ENCODE assay signal across 24 cellular contexts in genomic region chr9:69136781-69137180, GRCh38. TPM values are rescaled to one million over a fixed set of nuclear protein-coding genes. Genes with fewer than 3 reads are reported as not detected.
DNase-seq lines count a peak whose midpoint lies in the region; ATAC-seq and TF ChIP-seq lines count a peak whose summit lies in the region.
"Had no signal": no experiment of that assay in that cellular context is flagged by ENCODE, and none has a peak within 500 bp of the region (broad histone marks: within the 10 kb centered on the region; RNA-seq: fewer than 3 reads in every experiment).

No MANE protein-coding gene starts in this region.

- no TSS peak for BruUV-seq in IMR-90 (replicated peaks; lab: Mats Ljungman, UMichigan)
- BruUV-seq in PC-3 (replicated peaks; lab: Mats Ljungman, UMichigan): no TSS peak

- intact Hi-C loops in IMR-90 (cut with micrococcal nuclease) (no loop called here), lower lobe of right lung (cut with DNase I) (no loop called here), psoas muscle (cut with DNase I) (loop anchor here in 1 of 2 donors (5.0 kb wide), 1 partner anchor 41 kb away; no protein-coding TSS in a partner anchor), PC-3 (cut with micrococcal nuclease) (no loop called here)

- no peaks in the 10 kb centered on the region for H3K36me3 ChIP-seq in IMR-90 (ENCODE audit: control insufficient read depth, insufficient read depth, low read length)
- peaks cover 4% of the 10 kb centered on the region for H3K36me3 ChIP-seq in lower lobe of right lung
- H3K36me3 ChIP-seq in psoas muscle (ENCODE audit: insufficient read depth in 1 of 2, low read depth in 1 of 2): no peaks in the 10 kb centered on the region
- peaks cover 6% of the 10 kb centered on the region; the same call in 1 of the 2 replicates for H3K36me3 ChIP-seq in PC-3 (ENCODE audit: low read depth, low read length)
- H3K36me3 ChIP-seq: MG63, thyroid gland had no signal

- H3F3A ChIP-seq in PC-3 (ENCODE audit: low read length, unreplicated experiment): no peaks in the 10 kb centered on the region

- no peak overlapping the region for H2BK15ac ChIP-seq in IMR-90 (ENCODE audit: low read depth, low read length)

- dilution Hi-C loops in IMR-90 (cut with HindIII; ENCODE audit: low sequenced_read_pairs, unreplicated experiment): no loop called here

- peaks cover 9% of the 10 kb centered on the region for H4K20me1 ChIP-seq in IMR-90 (ENCODE audit: insufficient read depth, low read length)
- no peaks in the 10 kb centered on the region; the same call in 1 of the 2 replicates for H4K20me1 ChIP-seq in PC-3 (ENCODE audit: low read length)

- no peak overlapping the region for H3K18ac ChIP-seq in IMR-90 (ENCODE audit: low read depth, low read length)

- H3K23ac ChIP-seq in IMR-90 (ENCODE audit: low read depth, low read length): no peak overlapping the region; the same call in 1 of the 2 replicates

- H3K56ac ChIP-seq in IMR-90 (ENCODE audit: extremely low read depth, insufficient read depth, low read length): no peak overlapping the region

- no peak overlapping the region for H3K9ac ChIP-seq in IMR-90 (ENCODE audit: low read depth, low read length)
- no peak overlapping the region for H3K9ac ChIP-seq in PC-3 (ENCODE audit: low read length)

- TF ChIP-seq CTCF in IMR-90 (conservative IDR thresholded peaks at IDR 0.05; ENCODE audit: low read depth, low read length) (no peak), lower lobe of right lung (IDR thresholded peaks at IDR 0.05) (no peak), psoas muscle (IDR thresholded peaks at IDR 0.05) (no peak), PC-3 (conservative IDR thresholded peaks at IDR 0.05; ENCODE audit: low read depth, low read length) (no peak)

- H3K9me3 ChIP-seq in IMR-90 (ENCODE audit: control insufficient read depth, insufficient read depth, low read length) (no peaks in the 10 kb centered on the region), lower lobe of right lung (no peaks in the 10 kb centered on the region), psoas muscle (no peaks in the 10 kb centered on the region), PC-3 (ENCODE audit: low read length) (no peaks in the 10 kb centered on the region)
- H3K9me3 ChIP-seq: MG63, thyroid gland had no signal

- H3K4me1 ChIP-seq in IMR-90 (ENCODE audit: control insufficient read depth, insufficient read depth, low read length) (peaks cover 8% of the 10 kb centered on the region), lower lobe of right lung (peaks cover 24% of the 10 kb centered on the region), psoas muscle (no peaks in the 10 kb centered on the region), PC-3 (ENCODE audit: insufficient read depth, low read length) (peaks cover 3% of the 10 kb centered on the region; the same call in 1 of the 2 replicates)

- H4K8ac ChIP-seq in IMR-90 (ENCODE audit: low read depth in 2 of 2, low read length in 2 of 2): no peak overlapping the region

- no peak overlapping the region for H4K5ac ChIP-seq in IMR-90 (ENCODE audit: low read depth, low read length)

- H2BK20ac ChIP-seq in IMR-90 (ENCODE audit: low read depth, low read length): no peak overlapping the region

- peaks cover 15% of the 10 kb centered on the region for H3K9me1 ChIP-seq in IMR-90 (ENCODE audit: insufficient read depth, low read length)

- H3K9me2 ChIP-seq in PC-3 (replicated peaks; ENCODE audit: low read length): no peaks in the 10 kb centered on the region

- CTCF ChIA-PET in IMR-90 (lab: Yijun Ruan, JAX): interaction anchor here (1.0 kb wide), 1 partner anchor 23 kb away, joined by 3 read pairs; no protein-coding TSS in a partner anchor
- CTCF ChIA-PET in PC-3 (lab: Charles Lee): no interaction called here

- ATAC-seq in IMR-90 (ENCODE audit: low read depth) (no peak), lower lobe of right lung (no peak), psoas muscle (peak; percentile 21 to 62 (median 54)), PC-3 (no peak)
- ATAC-seq: stimulated activated naive CD8-positive, alpha-beta T cell treated with anti-CD3 and anti-CD28 coated beads, Interleukin-15, amount 100 ng/mL, for 72 hours had no signal

- H3K27me3 ChIP-seq in IMR-90 (ENCODE audit: control insufficient read depth, insufficient read depth, low read length) (no peaks in the 10 kb centered on the region), lower lobe of right lung (ENCODE audit: low read depth) (no peaks in the 10 kb centered on the region), psoas muscle (ENCODE audit: insufficient read depth in 3 of 3, low read length in 2 of 3) (no peaks in the 10 kb centered on the region), PC-3 (ENCODE audit: low read length) (no peaks in the 10 kb centered on the region)
- H3K27me3 ChIP-seq: MG63, thyroid gland had no signal

- no peak for TF ChIP-seq POLR2A in IMR-90 (IDR thresholded peaks at IDR 0.05; ENCODE audit: low read depth, low read length)

- H2BK5ac ChIP-seq in IMR-90 (ENCODE audit: low read depth, low read length, poor library complexity, severe bottlenecking): no peak overlapping the region

- in situ Hi-C loops in IMR-90 (cut with MboI; ENCODE audit: low sequenced_read_pairs): no loop called here

- peak overlapping the region; percentile 8 for H2AFZ ChIP-seq in IMR-90 (replicated peaks; ENCODE audit: low read length, poor library complexity)
- no peak overlapping the region for H2AFZ ChIP-seq in PC-3 (ENCODE audit: low read length)

- TF ChIP-seq RAD21 in IMR-90 (IDR thresholded peaks at IDR 0.05; ENCODE audit: low read length): no peak

- H3K14ac ChIP-seq in IMR-90 (replicated peaks; ENCODE audit: low read depth, low read length): 0 out of 2 replicates have a peak overlapping the region, but pooled peaks have one; percentile 4

- no peak overlapping the region for H2AK9ac ChIP-seq in IMR-90 (replicated peaks; ENCODE audit: low read depth, low read length, poor library complexity)

- peaks cover 80% of the 10 kb centered on the region for H3K79me2 ChIP-seq in PC-3 (ENCODE audit: low read length)

- H2BK120ac ChIP-seq in IMR-90 (ENCODE audit: low read depth, low read length): no peak overlapping the region

- peak overlapping the region; percentile 55; the same call in 1 of the 2 replicates for H3K4ac ChIP-seq in IMR-90 (ENCODE audit: low read depth, low read length)

- H3K27ac ChIP-seq in IMR-90 (ENCODE audit: insufficient read depth, low read length) (no peak overlapping the region), lower lobe of right lung (peak overlapping the region; percentile 36), psoas muscle (no peak overlapping the region), PC-3 (ENCODE audit: low read length) (no peak overlapping the region)

- POLR2A ChIA-PET in IMR-90 (lab: Charles Lee; ENCODE audit: unreplicated experiment) (interaction anchor here (0.5 kb wide), 1 partner anchor 85 kb away, joined by 3 read pairs; no protein-coding TSS in a partner anchor), PC-3 (lab: Charles Lee; ENCODE audit: unreplicated experiment) (no interaction called here)

- H3K4me2 ChIP-seq in IMR-90 (ENCODE audit: low read depth, low read length) (no peak overlapping the region), PC-3 (ENCODE audit: low read length) (no peak overlapping the region)

- no peak overlapping the region; the same call in 1 of the 2 replicates for H2AK5ac ChIP-seq in IMR-90 (ENCODE audit: low read depth, low read length)

- H3K4me3 ChIP-seq in IMR-90 (ENCODE audit: insufficient read depth, low read depth, low read length) (no peak overlapping the region), lower lobe of right lung (no peak overlapping the region), psoas muscle (no peak overlapping the region), PC-3 (ENCODE audit: low read length) (no peak overlapping the region)
- H3K4me3 ChIP-seq: MG63, thyroid gland had no signal

- DNase-seq in NCI-H2196 (lab: John Stamatoyannopoulos, UW; ENCODE audit: unreplicated experiment) (peak; percentile 16), NCI-H2196 treated with DMSO at 0.1 percent for 48 hours (lab: John Stamatoyannopoulos, UW; ENCODE audit: unreplicated experiment) (no peak), IMR-90 (no peak), lower lobe of right lung (no peak), psoas muscle (no peak), PC-3 (no peak), NAMALWA (ENCODE audit: low spot score) (no peak), NCI-H2227 treated with DMSO at 0.1 percent for 48 hours (lab: John Stamatoyannopoulos, UW) (no peak)
- DNase-seq: activated CD4-positive, alpha-beta T cell treated with anti-CD3 and anti-CD28 coated beads, Interleukin-2, amount 50 U/mL, for 1 hour; anterior cingulate cortex; CD8-positive, alpha-beta memory T cell; cortex of kidney; DMS53; GDM1; islet precursor cell; KBM-7; MG63; NCI-H1417 treated with DMSO at 0.1 percent for 48 hours; nucleus accumbens; retina; RPMI8226; stimulated activated naive CD8-positive, alpha-beta T cell treated with anti-CD3 and anti-CD28 coated beads, Interleukin-15, amount 100 ng/mL, for 72 hours; T-helper 9 cell; thyroid gland had no signal

- peaks cover 15 to 56% of the 10 kb centered on the region in 2 experiments; a peak in 3 of 4 replicates for H3K79me1 ChIP-seq in IMR-90 (ENCODE audit: low read depth in 1 of 2, low read length in 2 of 2)

- H4K91ac ChIP-seq in IMR-90 (ENCODE audit: insufficient read depth, low read depth, low read length): no peak overlapping the region

- 89% methylated on average over 3 of the region's 7 CpGs; no CpG with 5 or more reads in 1 of the 2 experiments for WGBS in IMR-90 (ENCODE audit: extremely low coverage in 2 of 2, insufficient read length in 1 of 2), 2 experiments
- 32 to 46% (median 36%) methylated on average over 7 of the region's 7 CpGs for WGBS in psoas muscle, 3 donors

TF ChIP-seq in IMR-90, 13 proteins besides CTCF, POLR2A, EP300 and RAD21 (continues in another document):
- TF ChIP-seq CEBPB (IDR thresholded peaks at IDR 0.05; ENCODE audit: low read depth, low read length) (no peak), RFX5 (IDR thresholded peaks at IDR 0.05; ENCODE audit: low read depth, low read length) (no peak), BHLHE40 (IDR thresholded peaks at IDR 0.05; ENCODE audit: low read depth, low read length) (no peak), MXI1 (IDR thresholded peaks at IDR 0.05; ENCODE audit: borderline replicate concordance, low read depth, low read length) (no peak), SMC3 (IDR thresholded peaks at IDR 0.05; ENCODE audit: low read depth, low read length) (no peak), FOS (IDR thresholded peaks at IDR 0.05; ENCODE audit: low read depth, low read length) (no peak), MAZ (IDR thresholded peaks at IDR 0.05; ENCODE audit: borderline replicate concordance, low read depth, low read length) (no peak), RCOR1 (IDR thresholded peaks at IDR 0.05; ENCODE audit: insufficient replicate concordance, low read length) (no peak), CHD1 (IDR thresholded peaks at IDR 0.05; ENCODE audit: low read depth, low read length) (no peak), NFE2L2 (IDR thresholded peaks at IDR 0.05; ENCODE audit: low read depth, low read length) (no peak)

RNA-seq across cellular contexts. Expression of gene TJP2, which starts 37.3 kb away (rescaled TPM):
- 49.3 and 53.6 TPM in 2 replicates for total RNA-seq in IMR-90 (2012; rRNA removed)
- 38.3 and 40.2 TPM in 2 replicates for polyA plus RNA-seq in IMR-90 (2012; rRNA removed)
- 19.5 and 21.8 TPM in 2 replicates for polyA plus RNA-seq in IMR-90 (2012; cell fraction: cytosol; rRNA removed)
- polyA plus RNA-seq in IMR-90 (2012; cell fraction: nucleus; rRNA removed; ENCODE audit: low replicate concordance): 40.5 and 57.5 TPM in 2 replicates
- 124 TPM for total RNA-seq in lower lobe of right lung
- total RNA-seq in psoas muscle: 10 to 100 TPM; 14.8 to 25.1 (median 19.0) TPM
- 10 to 100 TPM in 1 of 3 donors, 1 to 10 TPM in 2; 6.6 to 12.5 (median 7.9) TPM for polyA plus RNA-seq in psoas muscle
- total RNA-seq in PC-3 (2014; rRNA removed): 106 and 124 TPM in 2 replicates

Comparison
In these comparisons a context has a peak if more than half of its experiments do, and no peak if none do; other contexts are left out.
1. ATAC-seq: peak in psoas muscle (4 of 4); none in IMR-90 (single experiment), lower lobe of right lung (0 of 2) and PC-3 (single experiment).